29 cellular contexts compared by ENCODE assay signal in the genomic region with DNA sequence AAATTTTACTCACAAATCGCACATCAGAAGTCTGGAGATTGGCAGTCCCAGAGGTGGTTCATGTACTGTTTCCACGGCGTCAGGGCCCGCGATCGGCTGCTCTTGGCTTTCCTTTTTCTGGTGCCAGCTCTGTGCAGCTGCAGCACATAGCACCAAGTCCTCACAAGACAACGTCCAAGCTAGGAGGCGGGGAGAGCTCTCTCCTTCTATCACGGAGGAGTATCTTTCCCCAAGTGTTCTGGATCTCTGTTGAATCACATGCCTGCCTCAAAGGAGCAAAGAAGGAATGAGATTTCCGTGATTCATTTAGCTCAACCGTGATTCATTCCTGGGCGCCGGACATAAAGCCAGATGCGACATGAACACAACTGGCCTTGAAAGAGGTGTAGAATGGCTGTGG. TPM values are rescaled to one million over a fixed set of nuclear protein-coding genes. Genes with fewer than 3 reads are reported as not detected.
DNase-seq lines count a peak whose midpoint lies in the region; FAIRE-seq and TF ChIP-seq lines count a peak whose summit lies in the region.
"Had no signal": no experiment of that assay in that cellular context is flagged by ENCODE, and none has a peak within 500 bp of the region (broad histone marks: within the 10 kb centered on the region; RNA-seq: fewer than 3 reads in every experiment).

No MANE protein-coding gene starts in this region.

- TF ChIP-seq CTCF in fibroblast of lung (conservative IDR thresholded peaks at IDR 0.05 in 1 of 2, IDR thresholded peaks at IDR 0.05 in 1 of 2; ENCODE audit: low read depth in 1 of 2, low read length in 2 of 2) = no peak

- H3K36me3 ChIP-seq in MG63 (no peaks in the 10 kb centered on the region), fibroblast of lung (ENCODE audit: control insufficient read depth, insufficient read depth, low read length) (no peaks in the 10 kb centered on the region), small intestine (ENCODE audit: control insufficient read depth in 2 of 2, insufficient read depth in 2 of 2, low read length in 2 of 2) (no peaks in the 10 kb centered on the region)
- H3K36me3 ChIP-seq: BLaER1, left lung, neutrophil, sigmoid colon, stomach, tibial nerve had no signal

- DNase-seq in COLO829 (ENCODE audit: low spot score) (peak; percentile 38), MG63 (peak; percentile 64), fibroblast of lung (ENCODE audit: low read depth in 2 of 2) (no peak), occipital lobe (lab: John Stamatoyannopoulos, UW) (peak; percentile 59), NCI-H146 treated with DMSO at 0.1 percent for 48 hours (lab: John Stamatoyannopoulos, UW; ENCODE audit: unreplicated experiment) (no peak), EL (no peak), small intestine (no peak), NCI-H2081 (lab: John Stamatoyannopoulos, UW) (no peak)
- DNase-seq: ACHN; activated CD4-positive, alpha-beta T cell treated with anti-CD3 and anti-CD28 coated beads for 4 hours; activated naive CD4-positive, alpha-beta T cell treated with anti-CD3 and anti-CD28 coated beads, Interleukin-2, amount 50 U/mL, for 16 hours; effector CD4-positive, alpha-beta T cell; GF-D8; Karpas-422; left lung; mesendoderm; MV-4-11; NCI-H1436; NCI-H226; NCI-H69; sigmoid colon; stimulated activated CD4-positive, alpha-beta T cell treated with anti-CD3 and anti-CD28 coated beads, Interleukin-4, amount 100 ng/mL, for 1 hour; stomach had no signal

- peak overlapping the region; percentile 32 for H3K27ac ChIP-seq in fibroblast of lung (ENCODE audit: insufficient read depth, low read length)
- no peak overlapping the region for H3K27ac ChIP-seq in small intestine (ENCODE audit: low read depth in 1 of 2, low read length in 1 of 2)
- H3K27ac ChIP-seq: BLaER1, left lung, neutrophil, sigmoid colon, stomach, tibial nerve had no signal

- H3K27me3 ChIP-seq in MG63 (no peaks in the 10 kb centered on the region), fibroblast of lung (ENCODE audit: control insufficient read depth, insufficient read depth, low read length) (no peaks in the 10 kb centered on the region), small intestine (ENCODE audit: control insufficient read depth in 2 of 2, insufficient read depth in 2 of 2, low read length in 2 of 2) (no peaks in the 10 kb centered on the region)
- H3K27me3 ChIP-seq: BLaER1, left lung, neutrophil, sigmoid colon, stomach, tibial nerve had no signal

- H3K9ac ChIP-seq in fibroblast of lung (ENCODE audit: insufficient read depth, low read length) = no peak overlapping the region
- H3K9ac ChIP-seq: BLaER1 had no signal

- 91 to 92% (median 92%) methylated on average over 14 of the region's 14 CpGs for WGBS in small intestine, 3 donors

- H3K9me3 ChIP-seq in MG63 = no peaks in the 10 kb centered on the region
- H3K9me3 ChIP-seq in fibroblast of lung (ENCODE audit: control insufficient read depth, insufficient read depth, low read depth, low read length) = no peaks in the 10 kb centered on the region
- no peaks in the 10 kb centered on the region for H3K9me3 ChIP-seq in small intestine (ENCODE audit: control insufficient read depth, low read depth)
- H3K9me3 ChIP-seq: BLaER1, left lung, neutrophil, sigmoid colon had no signal

- H4K20me1 ChIP-seq in fibroblast of lung (ENCODE audit: control insufficient read depth, extremely low read depth, insufficient read depth, low read length) = no peaks in the 10 kb centered on the region
- H4K20me1 ChIP-seq: BLaER1 had no signal

- H3K4me3 ChIP-seq in MG63 = peak overlapping the region; percentile 22
- H3K4me3 ChIP-seq in fibroblast of lung (replicated peaks in 1 of 4; ENCODE audit: control extremely low read depth in 1 of 4, insufficient read depth in 1 of 4, low read depth in 3 of 4, low read length in 4 of 4) = no peak overlapping the region
- H3K4me3 ChIP-seq in small intestine (ENCODE audit: low read depth in 1 of 2, low read length in 2 of 2) = no peak overlapping the region
- H3K4me3 ChIP-seq: BLaER1, left lung, sigmoid colon, stomach, tibial nerve had no signal

- peak overlapping the region; percentile 20 for H2AFZ ChIP-seq in fibroblast of lung (ENCODE audit: low read length)

- H3K4me2 ChIP-seq in fibroblast of lung (ENCODE audit: extremely low read depth, insufficient read depth, low read length) = peak overlapping the region; percentile 25
- H3K4me2 ChIP-seq: BLaER1 had no signal

- H3K4me1 ChIP-seq in fibroblast of lung (ENCODE audit: control insufficient read depth, extremely low read depth, insufficient read depth, low read length) (no peaks in the 10 kb centered on the region), small intestine (ENCODE audit: control insufficient read depth in 2 of 2, insufficient read depth in 1 of 2, low read depth in 1 of 2, low read length in 1 of 2) (no peaks in the 10 kb centered on the region)
- H3K4me1 ChIP-seq: BLaER1, left lung, sigmoid colon, stomach, tibial nerve had no signal

- H3K79me2 ChIP-seq in fibroblast of lung (ENCODE audit: control insufficient read depth, insufficient read depth, low read length) = no peaks in the 10 kb centered on the region

- FAIRE-seq in small intestine (lab: Jason Lieb, UNC) = no peak
- FAIRE-seq: islet of Langerhans had no signal

RNA-seq across cellular contexts. Expression of gene MT1HL1, which starts 25.5 kb away (rescaled TPM):
- total RNA-seq in MG63 (2014; rRNA removed; shearing (Covaris generic); ENCODE audit: low replicate concordance) = not detected in 2 replicates
- total RNA-seq in fibroblast of lung (not detected in 2 replicates), occipital lobe (not detected)
- polyA plus RNA-seq in fibroblast of lung (not detected in 2 replicates), small intestine (not detected)
- not detected in 2 replicates for polyA plus RNA-seq in fibroblast of lung (2012)
- not detected in 2 replicates for polyA minus RNA-seq in fibroblast of lung (ENCODE audit: low replicate concordance)
- total RNA-seq: activated T-helper 17 cell treated with anti-CD3 and anti-CD28 coated beads, Interleukin-2, amount 50 U/mL, for 72 hours; left lung; progenitor cell of endocrine pancreas; sigmoid colon; stomach; tibial nerve had no signal
- polyA plus RNA-seq: sigmoid colon, stomach had no signal

Comparison
In these comparisons a context has a peak if more than half of its experiments do, and no peak if none do; other contexts are left out.
1. DNase-seq: peak in COLO829 (single experiment), MG63 (single experiment) and occipital lobe (single experiment); none in fibroblast of lung (0 of 2), NCI-H146 treated with DMSO at 0.1 percent for 48 hours (single experiment), EL (single experiment), small intestine (single experiment) and NCI-H2081 (0 of 2).